8 cellular contexts compared by ENCODE assay signal in the genomic region with DNA sequence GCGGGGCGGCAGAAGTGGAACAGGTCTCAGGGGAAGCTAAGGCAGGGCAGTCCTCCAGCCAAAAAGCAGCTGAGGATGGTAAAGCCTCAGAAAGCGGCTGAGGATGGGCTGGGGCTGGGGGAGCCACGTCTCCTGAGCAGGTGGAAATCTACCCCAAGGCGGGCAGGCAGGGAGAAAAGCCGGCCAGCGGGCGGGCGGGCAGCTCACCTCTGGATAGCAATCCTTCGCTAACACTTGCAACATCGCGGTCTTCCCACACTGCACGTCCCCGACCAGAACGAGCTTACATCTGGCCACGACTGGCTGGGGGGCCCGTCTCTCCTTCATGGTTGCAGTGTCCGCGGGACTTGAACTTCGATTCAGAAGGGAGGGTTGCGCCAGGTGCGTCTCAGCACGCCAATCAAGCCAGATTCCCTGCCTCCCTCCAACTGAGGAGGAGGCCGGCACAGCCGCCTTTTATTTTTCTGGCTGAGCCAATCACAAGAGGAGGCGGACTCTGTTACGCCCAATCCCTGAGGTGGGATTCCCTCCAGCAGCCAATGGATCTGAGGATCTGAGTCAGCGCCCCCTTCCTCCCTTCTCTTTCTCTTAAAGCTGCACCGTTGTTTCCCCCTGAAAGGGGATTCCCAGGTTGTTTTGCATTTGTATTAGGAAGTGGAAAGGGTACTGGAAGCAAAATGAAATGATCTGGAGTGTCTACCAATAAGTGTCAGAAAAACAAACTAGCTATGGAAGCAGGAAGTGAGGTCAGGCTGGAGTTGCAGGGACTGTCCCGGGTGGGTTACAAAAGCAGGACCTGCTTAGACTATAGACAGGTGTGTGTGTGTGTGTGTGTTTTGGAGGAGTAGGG. TPM values are rescaled to one million over a fixed set of nuclear protein-coding genes. Genes with fewer than 3 reads are reported as not detected.
DNase-seq lines count a peak whose midpoint lies in the region; ATAC-seq, FAIRE-seq and TF ChIP-seq lines count a peak whose summit lies in the region.

TSS of gene RND1 (minus strand) at position 430 of the 850 bp plus-strand sequence. CDS start at position 327, 103 bp downstream.

- H3K79me2 ChIP-seq in keratinocyte (ENCODE audit: control insufficient read depth, insufficient read depth, low read length): no peaks in the 10 kb centered on the region

- no peaks in the 10 kb centered on the region for H3K36me3 ChIP-seq in keratinocyte (ENCODE audit: control insufficient read depth in 2 of 2, extremely low read depth in 1 of 2, insufficient read depth in 2 of 2, low read length in 2 of 2)

- H3K27me3 ChIP-seq in keratinocyte (ENCODE audit: control insufficient read depth, extremely low read depth, insufficient read depth, low read length): peaks cover 21% of the 10 kb centered on the region

- no peaks in the 10 kb centered on the region for H3K9me3 ChIP-seq in keratinocyte (ENCODE audit: control insufficient read depth, low read depth, low read length)

- H3K9me1 ChIP-seq in keratinocyte (ENCODE audit: control insufficient read depth, extremely low read depth, insufficient read depth, low read length): no peaks in the 10 kb centered on the region

- peak; percentile 85 for DNase-seq in AG10803 (ENCODE audit: low read depth)
- DNase-seq in NCI-H345 treated with DMSO at 0.1 percent for 48 hours (lab: John Stamatoyannopoulos, UW; ENCODE audit: unreplicated experiment): peak; percentile 56
- peak; percentile 73 for DNase-seq in activated CD4-positive, alpha-beta T cell treated with anti-CD3 and anti-CD28 coated beads for 1 hour
- DNase-seq in chondrocyte (ENCODE audit: low spot score): no peak
- peak; percentile 21 for DNase-seq in keratinocyte (ENCODE audit: low read depth, low spot score)
- peak; percentile 72 to 78 (median 77) for DNase-seq in stimulated activated CD4-positive, alpha-beta T cell treated with anti-CD3 and anti-CD28 coated beads, Interleukin-12 subunit alpha, Interleukin-12 subunit beta, amount 100 ng/mL, for 48 hours (ENCODE audit: low read depth in 2 of 3, low spot score in 1 of 3)

- H3K4me3 Mint-ChIP-seq in chondrocyte (ENCODE audit: unreplicated experiment): peak within 1 kb of the TSS; percentile 94

- H3K4me2 ChIP-seq in keratinocyte (ENCODE audit: control insufficient read depth, extremely low read depth, insufficient read depth, low read depth, low read length): peak within 1 kb of the TSS; percentile 88

- no peaks in the 10 kb centered on the region for H3K9me3 Mint-ChIP-seq in chondrocyte (ENCODE audit: low read depth)

- H3K27me3 Mint-ChIP-seq in chondrocyte (ENCODE audit: low read depth): peaks cover 31% of the 10 kb centered on the region

- TF ChIP-seq CTCF in AG10803 (conservative IDR thresholded peaks at IDR 0.05; ENCODE audit: low read length) (peak; percentile 29), chondrocyte (IDR thresholded peaks at IDR 0.05) (peak; percentile 52), keratinocyte (optimal IDR thresholded peaks at IDR 0.05 in 1 of 3, IDR thresholded peaks at IDR 0.05 in 1 of 3, conservative IDR thresholded peaks at IDR 0.05 in 1 of 3; ENCODE audit: extremely low read depth in 1 of 3, insufficient read depth in 2 of 3, low read length in 3 of 3) (no peak)

- H3K4me3 ChIP-seq in AG10803 (ENCODE audit: low read length): peak within 1 kb of the TSS; percentile 77
- peak within 1 kb of the TSS; percentile 42 to 69 (median 63) for H3K4me3 ChIP-seq in keratinocyte (ENCODE audit: control insufficient read depth in 2 of 3, extremely low read depth in 1 of 3, insufficient read depth in 2 of 3, low read depth in 1 of 3, low read length in 3 of 3)

- peak; percentile 78 for FAIRE-seq in keratinocyte (lab: Jason Lieb, UNC)

- no peak within 1 kb of the TSS for H3K27ac ChIP-seq in keratinocyte (ENCODE audit: control insufficient read depth, insufficient read depth, low read length)

- no peaks in the 10 kb centered on the region for H3K36me3 Mint-ChIP-seq in chondrocyte (ENCODE audit: low read depth)

- ATAC-seq in GM19035 (IDR thresholded peaks at IDR 0.05; ENCODE audit: unreplicated experiment) (peak; percentile 89), HG03342 (IDR thresholded peaks at IDR 0.05; ENCODE audit: unreplicated experiment) (peak; percentile 94)

- peaks cover 18% of the 10 kb centered on the region for H3K4me1 ChIP-seq in keratinocyte (ENCODE audit: control insufficient read depth, extremely low read depth, insufficient read depth, low read length)

- peak within 1 kb of the TSS; percentile 58 for H3K9ac ChIP-seq in keratinocyte (ENCODE audit: control insufficient read depth, extremely low read depth, insufficient read depth, low read length)

- dilution Hi-C loops in keratinocyte (cut with MboI; ENCODE audit: extremely low pct_ligation_motif_present, low sequenced_read_pairs): no loop called here

- H3K27ac Mint-ChIP-seq in chondrocyte (ENCODE audit: unreplicated experiment): peak within 1 kb of the TSS; percentile 69

- H2AFZ ChIP-seq in keratinocyte (ENCODE audit: control insufficient read depth, low read length): peak within 1 kb of the TSS; percentile 91

- peaks cover 14% of the 10 kb centered on the region for H3K4me1 Mint-ChIP-seq in chondrocyte (ENCODE audit: low read depth)

- no peaks in the 10 kb centered on the region for H4K20me1 ChIP-seq in keratinocyte (ENCODE audit: control insufficient read depth, extremely low read depth, insufficient read depth, low read length)

RNA-seq across cellular contexts. Expression of gene RND1, which starts in this region (rescaled TPM):
- total RNA-seq in chondrocyte: 0.99 to 1.5 TPM (median 1.1 TPM) in 3 replicates
- polyA plus RNA-seq in keratinocyte: 0.05 to 0.30 TPM (median 0.16 TPM) in 3 replicates
- polyA plus RNA-seq in keratinocyte (2011; ENCODE audit: low read depth): not detected
- polyA plus RNA-seq in keratinocyte (2011; cell fraction: cytosol; rRNA removed): 0.04 and 0.24 TPM in 2 replicates
- 0.31 and 0.67 TPM in 2 replicates for polyA plus RNA-seq in keratinocyte (2011; cell fraction: nucleus; rRNA removed)
- 0.62 TPM in 1 of 2 replicates, not detected in the other for polyA plus RNA-seq in keratinocyte (2012; ENCODE audit: low replicate concordance)
- polyA minus RNA-seq in keratinocyte: 0.23 to 0.35 TPM in 2 of 3 replicates, not detected in the other
- polyA minus RNA-seq in keratinocyte (2011; cell fraction: cytosol; rRNA and poly(A)+ RNA removed): not detected
- polyA minus RNA-seq in keratinocyte (2011; cell fraction: nucleus; rRNA and poly(A)+ RNA removed): not detected in 2 replicates

Comparison
In these comparisons a context has a peak if more than half of its experiments do, and no peak if none do; other contexts are left out.
1. Peak in DNase-seq, H3K4me3 ChIP-seq, H3K9ac ChIP-seq and H3K4me2 ChIP-seq in keratinocyte; RNA of the gene not detected or under 1 TPM.
2. CTCF ChIP-seq: peak in AG10803 (single experiment) and chondrocyte (single experiment); none in keratinocyte (0 of 3).